23 cellular contexts compared by ENCODE assay signal in the genomic region with DNA sequence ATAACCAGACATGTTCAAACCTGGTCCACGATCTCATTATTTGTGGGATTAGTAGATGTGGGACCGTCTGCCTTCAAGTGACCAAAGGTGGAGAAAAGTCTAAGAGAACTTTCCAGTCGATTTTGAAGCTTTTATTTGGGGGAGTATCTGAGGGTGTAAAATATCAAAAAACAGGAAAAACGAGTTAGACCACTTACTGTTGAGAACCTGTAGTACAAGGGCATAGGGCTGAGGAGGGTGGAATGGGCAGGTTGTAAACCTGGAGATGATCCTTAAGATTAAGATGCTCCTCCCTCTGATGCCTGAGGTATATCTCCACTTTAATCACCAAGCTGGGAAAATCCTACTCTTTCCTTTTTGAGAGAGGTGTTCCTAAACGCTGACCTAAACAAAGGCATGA. TPM values are rescaled to one million over a fixed set of nuclear protein-coding genes. Genes with fewer than 3 reads are reported as not detected.
DNase-seq lines count a peak whose midpoint lies in the region; ATAC-seq, FAIRE-seq and TF ChIP-seq lines count a peak whose summit lies in the region.
"Had no signal": no experiment of that assay in that cellular context is flagged by ENCODE, and none has a peak within 500 bp of the region (broad histone marks: within the 10 kb centered on the region; RNA-seq: fewer than 3 reads in every experiment).

No MANE protein-coding gene starts in this region.

- H3K4me2 ChIP-seq in H1 (ENCODE audit: insufficient read depth in 1 of 2, low read depth in 2 of 2, low read length in 2 of 2), result peak overlapping the region in 1 of 2 experiments; percentile 41; a peak in 2 of 4 replicates

- no peaks in the 10 kb centered on the region for H3K9me3 ChIP-seq in H1 (ENCODE audit: insufficient read depth in 2 of 2, low read depth in 1 of 2, low read length in 1 of 2)
- H3K9me3 ChIP-seq: esophagus muscularis mucosa had no signal

- no peak overlapping the region for H3K4ac ChIP-seq in H1 (replicated peaks; ENCODE audit: insufficient read length, low read depth, low read length)

- no peak overlapping the region for H3K56ac ChIP-seq in H1 (replicated peaks; ENCODE audit: insufficient read length, low read depth, low read length)

- no peak overlapping the region for H2BK15ac ChIP-seq in H1 (ENCODE audit: low read length)

- no peak overlapping the region for H2BK120ac ChIP-seq in H1 (replicated peaks; ENCODE audit: low read depth, low read length)

- no peak overlapping the region for H4K5ac ChIP-seq in H1 (ENCODE audit: insufficient read length, low read depth, low read length)

- peaks cover 4% of the 10 kb centered on the region for H3K9me3 Mint-ChIP-seq in mesothelial cell of epicardium
- H3K9me3 Mint-ChIP-seq: activated T-cell treated with anti-CD3 and anti-CD28 coated beads, Interleukin-2, amount 50 U/mL, for 4 hours; brain; HFFc6; T-cell had no signal

- TF ChIP-seq CTCF in H1 (IDR thresholded peaks at IDR 0.05; ENCODE audit: control extremely low read depth in 1 of 3, insufficient read depth in 1 of 3, low read depth in 1 of 3, low read length in 3 of 3) (no peak), mesothelial cell of epicardium (IDR thresholded peaks at IDR 0.05; ENCODE audit: unreplicated experiment) (no peak)

- WGBS in H1 (ENCODE audit: extremely low coverage in 1 of 2, insufficient coverage in 1 of 2, insufficient read length in 1 of 2, insufficient replicate concordance in 2 of 2, low coverage in 1 of 2, low lambda C conversion rate in 2 of 2, missing lambda C conversion rate in 1 of 2), 2 experiments, result 82% methylated on average over 5 of the region's 5 CpGs; no CpG with 5 or more reads in 1 of the 2 experiments

- H3K18ac ChIP-seq in H1 (ENCODE audit: extremely low read depth, low read length), result no peak overlapping the region

- no peak for ATAC-seq in HG03520 (IDR thresholded peaks at IDR 0.05; ENCODE audit: unreplicated experiment)
- no peak for ATAC-seq in HG03342 (IDR thresholded peaks at IDR 0.05; ENCODE audit: unreplicated experiment)
- ATAC-seq in HG03521 (IDR thresholded peaks at IDR 0.05; ENCODE audit: unreplicated experiment), result no peak
- ATAC-seq: activated T-cell treated with anti-CD3 and anti-CD28 coated beads, Interleukin-2, amount 50 U/mL, for 4 hours; T-cell had no signal

- H3K4me1 ChIP-seq in H1 (replicated peaks in 1 of 4; ENCODE audit: control insufficient read depth in 3 of 4, insufficient read depth in 4 of 4, low read length in 3 of 4), result peaks cover 0 to 8% (median 2%) of the 10 kb centered on the region in 4 experiments; a peak in 2 of 7 replicates
- H3K4me1 ChIP-seq: esophagus muscularis mucosa had no signal

- TF ChIP-seq POLR2A in H1 (IDR thresholded peaks at IDR 0.05; ENCODE audit: control extremely low read depth in 1 of 2, low read depth in 2 of 2, low read length in 2 of 2), result no peak

- H2BK12ac ChIP-seq in H1 (ENCODE audit: low read depth, low read length), result no peak overlapping the region

- H3K27me3 ChIP-seq in H1 (replicated peaks in 1 of 4; ENCODE audit: control insufficient read depth in 3 of 4, extremely low read depth in 1 of 4, insufficient read depth in 3 of 4, low read length in 3 of 4), result no peaks in the 10 kb centered on the region
- H3K27me3 ChIP-seq: esophagus muscularis mucosa had no signal

- H3K27me3 Mint-ChIP-seq in mesothelial cell of epicardium (ENCODE audit: low read depth), result no peaks in the 10 kb centered on the region

- peaks cover 12% of the 10 kb centered on the region for H3K4me1 Mint-ChIP-seq in mesothelial cell of epicardium
- H3K4me1 Mint-ChIP-seq: CD4-positive, CD25-positive, alpha-beta regulatory T cell; T-cell had no signal

- CTCF ChIA-PET in H1 (lab: Charles Lee; ENCODE audit: partially characterized antibody), result interaction anchor here (1.2 kb wide), 1 partner anchor 9 kb away, joined by 3 read pairs; no protein-coding TSS in a partner anchor

- no peak overlapping the region for H2BK5ac ChIP-seq in H1 (ENCODE audit: low read depth, low read length)

- POLR2A ChIA-PET in H1 (lab: Charles Lee; ENCODE audit: partially characterized antibody), result interaction anchor here (0.8 kb wide), 1 partner anchor 16 kb away, joined by 4 read pairs; no protein-coding TSS in a partner anchor

- no peak for TF ChIP-seq RAD21 in H1 (IDR thresholded peaks at IDR 0.05 in 1 of 2, conservative IDR thresholded peaks at IDR 0.05 in 1 of 2; ENCODE audit: low read depth in 2 of 2, low read length in 2 of 2)

- no peak overlapping the region for H3K4me3 Mint-ChIP-seq in mesothelial cell of epicardium
- H3K4me3 Mint-ChIP-seq: activated T-cell treated with anti-CD3 and anti-CD28 coated beads, Interleukin-2, amount 50 U/mL, for 4 hours; brain; CD4-positive, CD25-positive, alpha-beta regulatory T cell; HFFc6; T-cell had no signal

- no peak overlapping the region for H2AFZ ChIP-seq in H1 (ENCODE audit: low read length)

- no peak overlapping the region for H3K14ac ChIP-seq in H1 (ENCODE audit: insufficient read length)

- no peak overlapping the region for H3K27ac ChIP-seq in H1 (ENCODE audit: low read depth, low read length)
- H3K27ac ChIP-seq: esophagus muscularis mucosa had no signal

- H2BK20ac ChIP-seq in H1 (ENCODE audit: low read length), result no peak overlapping the region

- H3K27ac Mint-ChIP-seq in mesothelial cell of epicardium, result peak overlapping the region; percentile 34
- H3K27ac Mint-ChIP-seq: CD4-positive, CD25-positive, alpha-beta regulatory T cell; HFFc6; T-cell had no signal

- no peak overlapping the region for H4K91ac ChIP-seq in H1 (replicated peaks; ENCODE audit: insufficient read length, low read length)

- no peaks in the 10 kb centered on the region; the same call in 1 of the 2 replicates for H3K79me1 ChIP-seq in H1 (ENCODE audit: low read depth, low read length)

- no peak overlapping the region for H4K8ac ChIP-seq in H1 (ENCODE audit: extremely low read depth, insufficient read depth, low read length)

- no peak overlapping the region for H3K23ac ChIP-seq in H1 (ENCODE audit: insufficient read length)

- no peaks in the 10 kb centered on the region for H3K23me2 ChIP-seq in H1 (ENCODE audit: low read depth, low read length)

- no peak for FAIRE-seq in H1 (lab: Jason Lieb, UNC)
- FAIRE-seq: islet of Langerhans had no signal

- DNase-seq in DMS53 treated with DMSO at 0.1 percent for 48 hours (lab: John Stamatoyannopoulos, UW; ENCODE audit: unreplicated experiment), result peak; percentile 63
- peak; percentile 52 for DNase-seq in NCI-H2029 treated with DMSO at 0.1 percent for 48 hours (lab: John Stamatoyannopoulos, UW)
- no peak for DNase-seq in H1 (ENCODE audit: low read depth in 1 of 2, low spot score in 2 of 2)
- DNase-seq in mesothelial cell of epicardium (ENCODE audit: low spot score in 2 of 2, unreplicated experiment in 2 of 2), result no peak
- no peak for DNase-seq in amniotic stem cell (lab: John Stamatoyannopoulos, UW)
- DNase-seq: activated CD4-positive, alpha-beta T cell treated with anti-CD3 and anti-CD28 coated beads, Interleukin-2, amount 50 U/mL, for 48 hours; activated naive CD4-positive, alpha-beta T cell treated with anti-CD3 and anti-CD28 coated beads, Interleukin-2, amount 50 U/mL, for 16 hours; activated T-cell treated with anti-CD3 and anti-CD28 coated beads, Interleukin-2, amount 50 U/mL, for 4 hours; CD4-positive, CD25-positive, alpha-beta regulatory T cell; dermis blood vessel endothelial cell; glutamatergic neuron; HFFc6; midbrain; MM.1S; NCI-H2081 treated with DMSO at 0.1 percent for 48 hours; retina; T-cell had no signal

- H3K9ac ChIP-seq in H1 (replicated peaks in 1 of 4; ENCODE audit: extremely low read depth in 1 of 4, low read depth in 3 of 4, low read length in 3 of 4), result no peak overlapping the region

- H4K20me1 ChIP-seq in H1 (replicated peaks in 1 of 2; ENCODE audit: control insufficient read depth in 1 of 2, insufficient read depth in 2 of 2, low read length in 2 of 2), result peaks cover 2% of the 10 kb centered on the region in 2 experiments

- peaks cover 0 to 8% (median 0%) of the 10 kb centered on the region in 4 experiments; a peak in 1 of 8 replicates for H3K36me3 ChIP-seq in H1 (ENCODE audit: control insufficient read depth in 2 of 4, insufficient read depth in 4 of 4, low read length in 3 of 4)
- H3K36me3 ChIP-seq: esophagus muscularis mucosa had no signal

- TF ChIP-seq EP300 in H1 (IDR thresholded peaks at IDR 0.05; ENCODE audit: borderline replicate concordance in 1 of 2, low read depth in 2 of 2, low read length in 2 of 2), result no peak

- H3K79me2 ChIP-seq in H1 (ENCODE audit: control insufficient read depth in 1 of 2, insufficient read depth in 2 of 2, low read length in 2 of 2), result peaks cover 0 to 10% of the 10 kb centered on the region in 2 experiments; a peak in 1 of 4 replicates

- H3K4me3 ChIP-seq in H1 (ENCODE audit: extremely low read depth in 1 of 4, insufficient read depth in 2 of 4, low read depth in 3 of 4, low read length in 4 of 4), result no peak overlapping the region
- H3K4me3 ChIP-seq: esophagus muscularis mucosa had no signal

- H2AK5ac ChIP-seq in H1 (ENCODE audit: low read depth, low read length), result no peak overlapping the region

- H3K36me3 Mint-ChIP-seq in mesothelial cell of epicardium, result peaks cover 12% of the 10 kb centered on the region
- H3K36me3 Mint-ChIP-seq: brain; CD4-positive, CD25-positive, alpha-beta regulatory T cell; T-cell had no signal

TF ChIP-seq in H1, 55 proteins besides CTCF, POLR2A, EP300 and RAD21 (continues in another document):
- TF ChIP-seq SP1 (IDR thresholded peaks at IDR 0.05; ENCODE audit: low read depth, low read length), result peak; percentile 57

RNA-seq across cellular contexts. Expression of gene GTF2H2C, which starts 32.0 kb away (rescaled TPM):
- total RNA-seq in H1 (2021; fragmentation: NEBNext Ultra II Directional; extraction: Animal tissue kit (Norgen Biotek cat#: 25700)), result 45.1 and 46.3 TPM in 2 replicates
- 14.6 and 20.8 TPM in 2 replicates for polyA plus RNA-seq in H1 (2011; rRNA removed)
- 27.3 TPM for polyA plus RNA-seq in H1 (2011; cell fraction: cytosol; rRNA removed)
- 13.4 TPM for polyA plus RNA-seq in H1 (2011; cell fraction: nucleus; rRNA removed)
- 26.8 to 46.8 TPM (median 28.3 TPM) in 4 replicates for polyA plus RNA-seq in H1 (2012, experiment 1 of 2)
- polyA plus RNA-seq in H1 (2012, experiment 2 of 2), result 8.2 TPM
- polyA plus RNA-seq in H1 (2013, experiment 1 of 2), result 26.9 TPM
- polyA plus RNA-seq in H1 (2013, experiment 2 of 2), result 24.6 TPM
- polyA minus RNA-seq in H1 (2011; rRNA and poly(A)+ RNA removed), result 25.0 and 28.9 TPM in 2 replicates
- polyA minus RNA-seq in H1 (2011; cell fraction: cytosol; rRNA and poly(A)+ RNA removed), result 16.4 TPM
- 38.8 TPM for polyA minus RNA-seq in H1 (2011; cell fraction: nucleus; rRNA and poly(A)+ RNA removed)
- 41.8 to 46.2 TPM (median 46.0 TPM) in 3 replicates for total RNA-seq in mesothelial cell of epicardium

RNA-seq across cellular contexts. Expression of gene OCLN, which starts 35.4 kb away (rescaled TPM):
- total RNA-seq in H1 (2021; fragmentation: NEBNext Ultra II Directional; extraction: Animal tissue kit (Norgen Biotek cat#: 25700)), result 76.3 and 85.5 TPM in 2 replicates
- polyA plus RNA-seq in H1 (2011; rRNA removed), result 19.8 and 27.9 TPM in 2 replicates
- polyA plus RNA-seq in H1 (2011; cell fraction: cytosol; rRNA removed), result 25.1 TPM
- 12.6 TPM for polyA plus RNA-seq in H1 (2011; cell fraction: nucleus; rRNA removed)
- 23.6 to 38.1 TPM (median 35.5 TPM) in 4 replicates for polyA plus RNA-seq in H1 (2012, experiment 1 of 2)
- 2.6 TPM for polyA plus RNA-seq in H1 (2012, experiment 2 of 2)
- polyA plus RNA-seq in H1 (2013, experiment 1 of 2), result 51.5 TPM
- 55.0 TPM for polyA plus RNA-seq in H1 (2013, experiment 2 of 2)
- 111 and 145 TPM in 2 replicates for polyA minus RNA-seq in H1 (2011; rRNA and poly(A)+ RNA removed)
- 47.8 TPM for polyA minus RNA-seq in H1 (2011; cell fraction: cytosol; rRNA and poly(A)+ RNA removed)
- 57.8 TPM for polyA minus RNA-seq in H1 (2011; cell fraction: nucleus; rRNA and poly(A)+ RNA removed)
- total RNA-seq in mesothelial cell of epicardium, result 36.1 to 37.8 TPM (median 37.0 TPM) in 3 replicates

Comparison
In these comparisons a context has a peak if more than half of its experiments do, and no peak if none do; other contexts are left out.
1. DNase-seq: peak in DMS53 treated with DMSO at 0.1 percent for 48 hours (single experiment) and NCI-H2029 treated with DMSO at 0.1 percent for 48 hours (single experiment); none in H1 (0 of 2), mesothelial cell of epicardium (0 of 2) and amniotic stem cell (single experiment).